In the genomic region with DNA sequence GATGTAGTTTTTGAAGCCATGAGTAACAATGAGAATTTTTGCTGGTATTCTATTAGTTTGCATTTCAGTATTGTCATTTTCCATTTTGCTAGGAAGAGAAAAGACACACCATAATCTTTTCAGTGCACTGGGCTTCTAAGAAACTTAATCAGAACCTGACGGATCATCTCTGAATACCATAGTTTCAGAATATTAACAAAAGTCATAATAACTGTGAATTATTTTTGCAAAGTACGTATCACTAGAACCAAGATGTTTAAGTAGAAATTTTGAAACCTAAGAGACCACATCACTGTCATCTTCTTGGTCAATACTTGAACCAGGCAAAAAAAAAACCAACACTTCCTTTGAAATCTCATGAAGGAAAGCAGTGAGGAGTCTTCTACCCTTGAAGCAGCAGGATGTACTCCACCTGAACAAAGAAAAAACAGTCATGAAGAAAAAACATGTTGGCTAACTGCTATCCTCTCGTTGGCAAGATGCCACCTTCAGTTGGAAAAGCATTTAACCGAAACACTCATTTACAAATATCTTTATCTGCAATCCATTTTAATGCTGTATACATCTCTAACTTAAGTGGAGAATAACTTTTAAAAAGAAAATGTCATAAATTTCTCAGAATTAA, we compare ENCODE assay signal across 12 cellular contexts.
DNase-seq lines count a peak whose midpoint lies in the region; ATAC-seq and TF ChIP-seq lines count a peak whose summit lies in the region.
"Had no signal": no experiment of that assay in that cellular context is flagged by ENCODE, and none has a peak within 500 bp of the region (broad histone marks: within the 10 kb centered on the region; RNA-seq: fewer than 3 reads in every experiment).

No MANE protein-coding gene starts in this region.

- H3K36me3 ChIP-seq in CD8-positive, alpha-beta memory T cell (ENCODE audit: insufficient read depth, low read length) = no peaks in the 10 kb centered on the region
- H3K36me3 ChIP-seq: right atrium auricular region, thoracic aorta had no signal

- H3K9me3 ChIP-seq in CD8-positive, alpha-beta memory T cell (ENCODE audit: low read length) = no peaks in the 10 kb centered on the region
- no peaks in the 10 kb centered on the region for H3K9me3 ChIP-seq in T-helper 17 cell (ENCODE audit: control insufficient read depth, low read length, poor library complexity, severe bottlenecking)
- H3K9me3 ChIP-seq: right atrium auricular region, thoracic aorta had no signal

- ATAC-seq in T-helper 17 cell (no peak), GM19452 (IDR thresholded peaks at IDR 0.05; ENCODE audit: unreplicated experiment) (no peak), HG03280 (IDR thresholded peaks at IDR 0.05; ENCODE audit: unreplicated experiment) (no peak)
- ATAC-seq: GM12878 had no signal

- no peak overlapping the region for H3K4me3 ChIP-seq in CD8-positive, alpha-beta memory T cell (ENCODE audit: low read length)
- H3K4me3 ChIP-seq: GM12878, right atrium auricular region, thoracic aorta had no signal

- H3K27me3 ChIP-seq in CD8-positive, alpha-beta memory T cell (ENCODE audit: insufficient read depth, low read length, poor library complexity, severe bottlenecking) = no peaks in the 10 kb centered on the region
- H3K27me3 ChIP-seq: right atrium auricular region had no signal

- peak overlapping the region in 6 of 8 donors; percentile 9 to 40 (median 32) for H3K27ac Mint-ChIP-seq in CD8-positive, alpha-beta memory T cell
- H3K27ac Mint-ChIP-seq in T-helper 17 cell (peak overlapping the region; percentile 41), osteocyte (ENCODE audit: unreplicated experiment) (no peak overlapping the region)

- no peaks in the 10 kb centered on the region for H3K27me3 Mint-ChIP-seq in CD8-positive, alpha-beta memory T cell
- H3K27me3 Mint-ChIP-seq in T-helper 17 cell (no peaks in the 10 kb centered on the region), osteocyte (ENCODE audit: unreplicated experiment) (no peaks in the 10 kb centered on the region)

- TF ChIP-seq EP300 in Ishikawa (IDR thresholded peaks at IDR 0.05; ENCODE audit: borderline replicate concordance) = no peak

- DNase-seq in CD8-positive, alpha-beta memory T cell = no peak
- DNase-seq in T-helper 17 cell = no peak
- peak; percentile 37 for DNase-seq in kidney tubule cell (ENCODE audit: low spot score)
- no peak for DNase-seq in osteocyte (ENCODE audit: extremely low spot score, unreplicated experiment)
- no peak for DNase-seq in GM20000 (ENCODE audit: low spot score)
- DNase-seq: NCI-H187 treated with DMSO at 0.1 percent for 48 hours had no signal

- peak overlapping the region in 4 of 7 donors; percentile 5 to 48 (median 10) for H3K4me3 Mint-ChIP-seq in CD8-positive, alpha-beta memory T cell
- H3K4me3 Mint-ChIP-seq in T-helper 17 cell = no peak overlapping the region
- H3K4me3 Mint-ChIP-seq in osteocyte (ENCODE audit: unreplicated experiment) = no peak overlapping the region

- peaks cover 0 to 5% (median 0%) of the 10 kb centered on the region in 5 donors for H3K9me3 Mint-ChIP-seq in CD8-positive, alpha-beta memory T cell
- H3K9me3 Mint-ChIP-seq in osteocyte (ENCODE audit: unreplicated experiment) = no peaks in the 10 kb centered on the region

- no peak overlapping the region for H3K27ac ChIP-seq in CD8-positive, alpha-beta memory T cell (ENCODE audit: low read depth, low read length)
- H3K27ac ChIP-seq: right atrium auricular region, thoracic aorta had no signal

- no peak for TF ChIP-seq RAD21 in Ishikawa (IDR thresholded peaks at IDR 0.05; ENCODE audit: low read depth)

- H3K4me1 Mint-ChIP-seq in CD8-positive, alpha-beta memory T cell = peaks cover 69 to 87% (median 75%) of the 10 kb centered on the region in 3 donors
- H3K4me1 Mint-ChIP-seq in T-helper 17 cell (peaks cover 46% of the 10 kb centered on the region), osteocyte (ENCODE audit: unreplicated experiment) (peaks cover 30% of the 10 kb centered on the region)

- H3K4me1 ChIP-seq in CD8-positive, alpha-beta memory T cell (ENCODE audit: insufficient read depth, low read length) = peaks cover 31% of the 10 kb centered on the region

- POLR2A ChIA-PET in CD8-positive, alpha-beta memory T cell (lab: Charles Lee) = no interaction called here

- H3K36me3 Mint-ChIP-seq in CD8-positive, alpha-beta memory T cell = peaks cover 0 to 2% (median 2%) of the 10 kb centered on the region in 3 donors
- H3K36me3 Mint-ChIP-seq in T-helper 17 cell (ENCODE audit: low read depth) = peaks cover 2% of the 10 kb centered on the region
- H3K36me3 Mint-ChIP-seq in osteocyte (ENCODE audit: unreplicated experiment) = no peaks in the 10 kb centered on the region

- CTCF ChIA-PET in CD8-positive, alpha-beta memory T cell (lab: Charles Lee) = no interaction called here

- TF ChIP-seq CTCF in osteocyte (IDR thresholded peaks at IDR 0.05) (no peak), GM20000 (IDR thresholded peaks at IDR 0.05; ENCODE audit: extremely low read depth, missing control alignments) (no peak)

TF ChIP-seq in Ishikawa, 13 proteins besides CTCF, POLR2A, EP300 and RAD21:
- TF ChIP-seq, protein P1, sequence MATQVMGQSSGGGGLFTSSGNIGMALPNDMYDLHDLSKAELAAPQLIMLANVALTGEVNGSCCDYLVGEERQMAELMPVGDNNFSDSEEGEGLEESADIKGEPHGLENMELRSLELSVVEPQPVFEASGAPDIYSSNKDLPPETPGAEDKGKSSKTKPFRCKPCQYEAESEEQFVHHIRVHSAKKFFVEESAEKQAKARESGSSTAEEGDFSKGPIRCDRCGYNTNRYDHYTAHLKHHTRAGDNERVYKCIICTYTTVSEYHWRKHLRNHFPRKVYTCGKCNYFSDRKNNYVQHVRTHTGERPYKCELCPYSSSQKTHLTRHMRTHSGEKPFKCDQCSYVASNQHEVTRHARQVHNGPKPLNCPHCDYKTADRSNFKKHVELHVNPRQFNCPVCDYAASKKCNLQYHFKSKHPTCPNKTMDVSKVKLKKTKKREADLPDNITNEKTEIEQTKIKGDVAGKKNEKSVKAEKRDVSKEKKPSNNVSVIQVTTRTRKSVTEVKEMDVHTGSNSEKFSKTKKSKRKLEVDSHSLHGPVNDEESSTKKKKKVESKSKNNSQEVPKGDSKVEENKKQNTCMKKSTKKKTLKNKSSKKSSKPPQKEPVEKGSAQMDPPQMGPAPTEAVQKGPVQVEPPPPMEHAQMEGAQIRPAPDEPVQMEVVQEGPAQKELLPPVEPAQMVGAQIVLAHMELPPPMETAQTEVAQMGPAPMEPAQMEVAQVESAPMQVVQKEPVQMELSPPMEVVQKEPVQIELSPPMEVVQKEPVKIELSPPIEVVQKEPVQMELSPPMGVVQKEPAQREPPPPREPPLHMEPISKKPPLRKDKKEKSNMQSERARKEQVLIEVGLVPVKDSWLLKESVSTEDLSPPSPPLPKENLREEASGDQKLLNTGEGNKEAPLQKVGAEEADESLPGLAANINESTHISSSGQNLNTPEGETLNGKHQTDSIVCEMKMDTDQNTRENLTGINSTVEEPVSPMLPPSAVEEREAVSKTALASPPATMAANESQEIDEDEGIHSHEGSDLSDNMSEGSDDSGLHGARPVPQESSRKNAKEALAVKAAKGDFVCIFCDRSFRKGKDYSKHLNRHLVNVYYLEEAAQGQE (IDR thresholded peaks at IDR 0.05; ENCODE audit: low read depth) = no peak
- TF ChIP-seq NFIC (IDR thresholded peaks at IDR 0.05) = peak; percentile 27; the same call in 1 of the 2 replicates

Comparison
In these comparisons a context has a peak if more than half of its experiments do, and no peak if none do; other contexts are left out.
1. H3K4me3 Mint-ChIP-seq: peak in CD8-positive, alpha-beta memory T cell (4 of 7); none in T-helper 17 cell (single experiment) and osteocyte (single experiment).